Comparison of ENCODE assay signal across 24 cellular contexts in the genomic region with DNA sequence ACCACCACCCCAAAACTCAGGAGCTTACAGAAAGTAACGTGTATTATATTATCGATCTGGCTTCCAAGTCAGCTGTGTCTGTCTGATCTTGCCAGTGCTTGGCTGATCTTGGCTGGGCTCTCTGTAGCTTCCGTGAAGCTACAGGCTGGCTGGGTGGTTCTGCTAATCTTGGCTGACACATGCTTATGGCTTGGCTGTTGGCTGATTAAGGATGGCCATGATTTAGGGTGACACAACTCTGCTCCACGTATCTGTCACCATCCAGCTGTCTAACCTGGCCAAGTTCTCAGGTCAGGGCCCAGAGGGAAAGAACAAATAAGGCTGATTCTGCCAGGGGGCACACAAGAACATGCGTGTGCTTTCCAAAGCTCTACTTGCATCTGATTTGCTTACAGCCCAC.
"Had no signal": no experiment of that assay in that cellular context is flagged by ENCODE, and none has a peak within 500 bp of the region (broad histone marks: within the 10 kb centered on the region; RNA-seq: fewer than 3 reads in every experiment).

No MANE protein-coding gene starts in this region.

- H3K27me3 ChIP-seq: breast epithelium, colonic mucosa, dorsolateral prefrontal cortex, heart right ventricle, ovary, transverse colon, uterus had no signal

- DNase-seq: activated CD4-positive, alpha-beta T cell treated with anti-CD3 and anti-CD28 coated beads for 4 hours; activated CD4-positive, alpha-beta T cell treated with anti-CD3 and anti-CD28 coated beads, Interleukin-2, amount 50 U/mL, for 48 hours; activated CD4-positive, CD25-positive, alpha-beta regulatory T cell; activated effector memory CD4-positive, alpha-beta T cell treated with Interleukin-2 at 50 U/mL for 16 hours; activated naive CD4-positive, alpha-beta T cell treated with anti-CD3 and anti-CD28 coated beads for 36 hours; activated naive CD8-positive, alpha-beta T cell treated with anti-CD3 and anti-CD28 coated beads, Interleukin-2, amount 10 ng/mL, durations not matched to agents 7 days and 5 days; activated T-cell treated with anti-CD3 and anti-CD28 coated beads, Interleukin-2, amount 50 U/mL, for 72 hours; amniotic stem cell; colonic mucosa; dorsolateral prefrontal cortex; foreskin fibroblast; heart right ventricle; left colon; lower lobe of right lung; naive thymus-derived CD4-positive, alpha-beta T cell; ovary; stimulated activated CD4-positive, alpha-beta T cell treated with anti-CD3 and anti-CD28 coated beads, Interleukin-2, amount 100 ng/mL, for 48 hours; stimulated activated CD8-positive, alpha-beta memory T cell treated with anti-CD3 and anti-CD28 coated beads, Interleukin-4, amount 100 ng/mL, for 48 hours; stimulated activated naive B cell treated with anti-CD40 and anti-IgM and Interleukin-4, amounts not matched to agents 10 μg/mL and 1 μg/mL and 100 μg/mL, for 72 hours; transverse colon; uterus had no signal

- ATAC-seq: activated T-cell treated with anti-CD3 and anti-CD28 coated beads, Interleukin-2, amount 50 U/mL, for 72 hours; heart right ventricle; left colon; lower lobe of right lung; naive thymus-derived CD4-positive, alpha-beta T cell; stimulated activated naive B cell treated with anti-CD40 and anti-IgM and Interleukin-4, amounts not matched to agents 10 μg/mL and 1 μg/mL and 100 μg/mL, for 72 hours had no signal

- H3K4me1 ChIP-seq: colonic mucosa, transverse colon, uterus had no signal

- H3K9me3 ChIP-seq: breast epithelium, colonic mucosa, lower lobe of right lung, neutrophil, ovary, prostate gland, transverse colon, uterus had no signal

- H3K4me3 ChIP-seq: breast epithelium, colonic mucosa, dorsolateral prefrontal cortex, heart right ventricle, lower lobe of right lung, ovary, prostate gland, transverse colon, uterus had no signal

- H3K27ac ChIP-seq: colonic mucosa, dorsolateral prefrontal cortex, heart right ventricle, lower lobe of right lung, neutrophil, ovary, prostate gland, transverse colon, uterus had no signal

- H3K36me3 ChIP-seq: breast epithelium, colonic mucosa, heart right ventricle, lower lobe of right lung, neutrophil, ovary, prostate gland, transverse colon, uterus had no signal
